Comparison of ENCODE assay signal across 1 cellular context in the genomic region with DNA sequence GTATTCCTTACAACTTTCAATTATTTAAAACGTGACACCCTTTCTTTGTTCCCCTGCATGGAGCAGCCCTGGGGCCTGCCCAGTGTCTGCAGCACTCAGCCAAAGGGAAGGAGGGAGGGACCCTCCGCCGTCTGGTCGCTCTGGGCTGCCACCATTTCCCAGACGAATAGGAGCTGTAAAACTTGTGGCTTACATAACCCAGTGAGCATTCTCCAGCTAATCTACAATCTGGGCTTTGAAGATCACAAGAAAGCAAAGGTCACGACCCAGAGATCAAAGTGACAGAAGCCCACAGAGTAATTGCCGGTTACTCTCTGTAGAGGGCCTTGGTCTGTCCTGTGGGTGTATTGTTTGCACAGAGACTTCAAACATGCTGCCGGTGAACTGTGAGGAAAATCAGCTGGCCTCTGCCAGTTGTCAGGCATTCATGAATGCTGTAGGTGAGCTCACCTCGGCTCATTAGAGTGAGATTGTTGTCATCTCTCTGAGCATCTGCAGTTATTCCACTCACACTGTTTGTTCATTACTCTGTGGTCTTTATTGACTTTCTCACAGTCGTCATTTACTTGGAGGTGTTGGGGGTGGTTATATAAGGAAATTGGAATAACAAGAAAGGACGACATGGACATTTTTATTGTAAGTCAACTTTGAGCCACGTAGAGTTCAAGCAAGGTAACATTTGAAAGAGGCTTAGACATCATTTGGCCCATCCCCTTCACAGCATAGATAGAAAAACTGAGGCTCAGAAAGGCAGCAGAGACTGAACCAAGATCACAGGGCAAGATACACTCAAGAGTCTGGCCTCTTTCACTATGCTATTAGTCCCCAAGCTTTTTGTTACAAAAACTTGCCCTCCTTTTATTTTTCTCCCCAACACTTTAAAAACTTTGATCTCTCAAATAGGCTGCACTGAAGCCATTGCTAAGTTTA.
TF ChIP-seq lines count a peak whose summit lies in the region.

No MANE protein-coding gene starts in this region.

TF ChIP-seq in HepG2, 621 proteins besides CTCF, POLR2A, EP300 and RAD21 (continued from another document and continues in another):
- TF ChIP-seq, protein P1, sequence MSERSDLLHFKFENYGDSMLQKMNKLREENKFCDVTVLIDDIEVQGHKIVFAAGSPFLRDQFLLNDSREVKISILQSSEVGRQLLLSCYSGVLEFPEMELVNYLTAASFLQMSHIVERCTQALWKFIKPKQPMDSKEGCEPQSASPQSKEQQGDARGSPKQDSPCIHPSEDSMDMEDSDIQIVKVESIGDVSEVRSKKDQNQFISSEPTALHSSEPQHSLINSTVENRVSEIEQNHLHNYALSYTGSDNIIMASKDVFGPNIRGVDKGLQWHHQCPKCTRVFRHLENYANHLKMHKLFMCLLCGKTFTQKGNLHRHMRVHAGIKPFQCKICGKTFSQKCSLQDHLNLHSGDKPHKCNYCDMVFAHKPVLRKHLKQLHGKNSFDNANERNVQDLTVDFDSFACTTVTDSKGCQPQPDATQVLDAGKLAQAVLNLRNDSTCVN (CRISPR knock-in tag; IDR thresholded peaks at IDR 0.05; ENCODE audit: borderline replicate concordance) = peak; percentile 51; the same call in 1 of the 2 replicates
- TF ChIP-seq, protein P2, sequence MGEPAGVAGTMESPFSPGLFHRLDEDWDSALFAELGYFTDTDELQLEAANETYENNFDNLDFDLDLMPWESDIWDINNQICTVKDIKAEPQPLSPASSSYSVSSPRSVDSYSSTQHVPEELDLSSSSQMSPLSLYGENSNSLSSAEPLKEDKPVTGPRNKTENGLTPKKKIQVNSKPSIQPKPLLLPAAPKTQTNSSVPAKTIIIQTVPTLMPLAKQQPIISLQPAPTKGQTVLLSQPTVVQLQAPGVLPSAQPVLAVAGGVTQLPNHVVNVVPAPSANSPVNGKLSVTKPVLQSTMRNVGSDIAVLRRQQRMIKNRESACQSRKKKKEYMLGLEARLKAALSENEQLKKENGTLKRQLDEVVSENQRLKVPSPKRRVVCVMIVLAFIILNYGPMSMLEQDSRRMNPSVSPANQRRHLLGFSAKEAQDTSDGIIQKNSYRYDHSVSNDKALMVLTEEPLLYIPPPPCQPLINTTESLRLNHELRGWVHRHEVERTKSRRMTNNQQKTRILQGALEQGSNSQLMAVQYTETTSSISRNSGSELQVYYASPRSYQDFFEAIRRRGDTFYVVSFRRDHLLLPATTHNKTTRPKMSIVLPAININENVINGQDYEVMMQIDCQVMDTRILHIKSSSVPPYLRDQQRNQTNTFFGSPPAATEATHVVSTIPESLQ (CRISPR knock-in tag; conservative IDR thresholded peaks at IDR 0.05) = no peak
- TF ChIP-seq SOX6 (IDR thresholded peaks at IDR 0.05) (no peak), SOX6 (CRISPR knock-in tag; IDR thresholded peaks at IDR 0.05) (peak; percentile 99), ZNF17 (CRISPR knock-in tag; IDR thresholded peaks at IDR 0.05) (no peak), ZBTB20 (CRISPR knock-in tag; IDR thresholded peaks at IDR 0.05; ENCODE audit: borderline replicate concordance, low read depth) (peak; percentile 89; the same call in 1 of the 2 replicates), ZSCAN12 (CRISPR knock-in tag; IDR thresholded peaks at IDR 0.05) (peak; percentile 63; the same call in 1 of the 2 replicates), ZNF546 (CRISPR knock-in tag; conservative IDR thresholded peaks at IDR 0.05) (no peak), ZFP37 (CRISPR knock-in tag; IDR thresholded peaks at IDR 0.05; ENCODE audit: borderline replicate concordance) (no peak), KDM5A (IDR thresholded peaks at IDR 0.05; ENCODE audit: borderline replicate concordance, low read length) (no peak; the same call in 1 of the 2 replicates), ZNF160 (CRISPR knock-in tag; IDR thresholded peaks at IDR 0.05) (0 out of 2 replicates have a peak, but pooled peaks have one; percentile 57), SRSF4 (IDR thresholded peaks at IDR 0.05; ENCODE audit: low read depth, low read length, poor library complexity, severe bottlenecking) (no peak), SALL1 (CRISPR knock-in tag; IDR thresholded peaks at IDR 0.05) (peak; percentile 99), FOXO1 (CRISPR knock-in tag; IDR thresholded peaks at IDR 0.05) (peak; percentile 94), U2AF2 (IDR thresholded peaks at IDR 0.05; ENCODE audit: low read depth, low read length) (no peak), DNMT3B (CRISPR knock-in tag; conservative IDR thresholded peaks at IDR 0.05) (peak; percentile 86), SMAD3 (CRISPR knock-in tag; IDR thresholded peaks at IDR 0.05) (peak; percentile 92), ZNF552 (CRISPR knock-in tag; IDR thresholded peaks at IDR 0.05; ENCODE audit: borderline replicate concordance) (no peak)
- TF ChIP-seq, protein P3, sequence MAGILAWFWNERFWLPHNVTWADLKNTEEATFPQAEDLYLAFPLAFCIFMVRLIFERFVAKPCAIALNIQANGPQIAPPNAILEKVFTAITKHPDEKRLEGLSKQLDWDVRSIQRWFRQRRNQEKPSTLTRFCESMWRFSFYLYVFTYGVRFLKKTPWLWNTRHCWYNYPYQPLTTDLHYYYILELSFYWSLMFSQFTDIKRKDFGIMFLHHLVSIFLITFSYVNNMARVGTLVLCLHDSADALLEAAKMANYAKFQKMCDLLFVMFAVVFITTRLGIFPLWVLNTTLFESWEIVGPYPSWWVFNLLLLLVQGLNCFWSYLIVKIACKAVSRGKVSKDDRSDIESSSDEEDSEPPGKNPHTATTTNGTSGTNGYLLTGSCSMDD (CRISPR knock-in tag; IDR thresholded peaks at IDR 0.05) = no peak
- TF ChIP-seq, protein P4, sequence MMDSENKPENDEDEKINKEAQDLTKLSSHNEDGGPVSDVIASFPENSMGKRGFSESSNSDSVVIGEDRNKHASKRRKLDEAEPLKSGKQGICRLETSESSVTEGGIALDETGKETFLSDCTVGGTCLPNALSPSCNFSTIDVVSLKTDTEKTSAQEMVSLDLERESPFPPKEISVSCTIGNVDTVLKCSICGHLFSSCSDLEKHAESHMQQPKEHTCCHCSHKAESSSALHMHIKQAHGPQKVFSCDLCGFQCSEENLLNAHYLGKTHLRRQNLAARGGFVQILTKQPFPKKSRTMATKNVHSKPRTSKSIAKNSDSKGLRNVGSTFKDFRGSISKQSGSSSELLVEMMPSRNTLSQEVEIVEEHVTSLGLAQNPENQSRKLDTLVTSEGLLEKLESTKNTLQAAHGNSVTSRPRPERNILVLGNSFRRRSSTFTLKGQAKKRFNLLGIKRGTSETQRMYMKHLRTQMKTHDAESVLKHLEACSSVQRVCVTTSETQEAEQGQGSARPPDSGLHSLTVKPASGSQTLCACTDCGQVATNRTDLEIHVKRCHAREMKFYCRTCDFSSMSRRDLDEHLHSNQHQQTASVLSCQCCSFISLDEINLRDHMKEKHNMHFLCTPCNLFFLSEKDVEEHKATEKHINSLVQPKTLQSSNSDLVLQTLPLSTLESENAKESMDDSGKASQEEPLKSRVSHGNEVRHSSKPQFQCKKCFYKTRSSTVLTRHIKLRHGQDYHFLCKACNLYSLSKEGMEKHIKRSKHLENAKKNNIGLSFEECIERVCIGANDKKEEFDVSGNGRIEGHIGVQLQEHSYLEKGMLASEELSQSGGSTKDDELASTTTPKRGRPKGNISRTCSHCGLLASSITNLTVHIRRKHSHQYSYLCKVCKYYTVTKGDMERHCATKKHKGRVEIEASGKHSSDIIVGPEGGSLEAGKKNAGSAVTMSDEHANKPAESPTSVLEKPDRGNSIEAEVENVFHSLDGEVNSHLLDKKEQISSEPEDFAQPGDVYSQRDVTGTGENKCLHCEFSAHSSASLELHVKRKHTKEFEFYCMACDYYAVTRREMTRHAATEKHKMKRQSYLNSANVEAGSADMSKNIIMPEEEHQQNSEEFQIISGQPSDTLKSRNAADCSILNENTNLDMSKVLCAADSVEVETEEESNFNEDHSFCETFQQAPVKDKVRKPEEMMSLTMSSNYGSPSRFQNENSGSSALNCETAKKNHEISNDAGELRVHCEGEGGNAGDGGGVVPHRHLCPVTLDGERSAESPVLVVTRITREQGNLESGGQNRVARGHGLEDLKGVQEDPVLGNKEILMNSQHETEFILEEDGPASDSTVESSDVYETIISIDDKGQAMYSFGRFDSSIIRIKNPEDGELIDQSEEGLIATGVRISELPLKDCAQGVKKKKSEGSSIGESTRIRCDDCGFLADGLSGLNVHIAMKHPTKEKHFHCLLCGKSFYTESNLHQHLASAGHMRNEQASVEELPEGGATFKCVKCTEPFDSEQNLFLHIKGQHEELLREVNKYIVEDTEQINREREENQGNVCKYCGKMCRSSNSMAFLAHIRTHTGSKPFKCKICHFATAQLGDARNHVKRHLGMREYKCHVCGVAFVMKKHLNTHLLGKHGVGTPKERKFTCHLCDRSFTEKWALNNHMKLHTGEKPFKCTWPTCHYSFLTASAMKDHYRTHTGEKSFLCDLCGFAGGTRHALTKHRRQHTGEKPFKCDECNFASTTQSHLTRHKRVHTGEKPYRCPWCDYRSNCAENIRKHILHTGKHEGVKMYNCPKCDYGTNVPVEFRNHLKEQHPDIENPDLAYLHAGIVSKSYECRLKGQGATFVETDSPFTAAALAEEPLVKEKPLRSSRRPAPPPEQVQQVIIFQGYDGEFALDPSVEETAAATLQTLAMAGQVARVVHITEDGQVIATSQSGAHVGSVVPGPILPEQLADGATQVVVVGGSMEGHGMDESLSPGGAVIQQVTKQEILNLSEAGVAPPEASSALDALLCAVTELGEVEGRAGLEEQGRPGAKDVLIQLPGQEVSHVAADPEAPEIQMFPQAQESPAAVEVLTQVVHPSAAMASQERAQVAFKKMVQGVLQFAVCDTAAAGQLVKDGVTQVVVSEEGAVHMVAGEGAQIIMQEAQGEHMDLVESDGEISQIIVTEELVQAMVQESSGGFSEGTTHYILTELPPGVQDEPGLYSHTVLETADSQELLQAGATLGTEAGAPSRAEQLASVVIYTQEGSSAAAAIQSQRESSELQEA (CRISPR knock-in tag; IDR thresholded peaks at IDR 0.05; ENCODE audit: not compliant biosample characterization) = no peak
- TF ChIP-seq, protein P5, sequence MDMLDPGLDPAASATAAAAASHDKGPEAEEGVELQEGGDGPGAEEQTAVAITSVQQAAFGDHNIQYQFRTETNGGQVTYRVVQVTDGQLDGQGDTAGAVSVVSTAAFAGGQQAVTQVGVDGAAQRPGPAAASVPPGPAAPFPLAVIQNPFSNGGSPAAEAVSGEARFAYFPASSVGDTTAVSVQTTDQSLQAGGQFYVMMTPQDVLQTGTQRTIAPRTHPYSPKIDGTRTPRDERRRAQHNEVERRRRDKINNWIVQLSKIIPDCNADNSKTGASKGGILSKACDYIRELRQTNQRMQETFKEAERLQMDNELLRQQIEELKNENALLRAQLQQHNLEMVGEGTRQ (IDR thresholded peaks at IDR 0.05; ENCODE audit: low read depth, low read length) = no peak
- TF ChIP-seq, protein P5 (CRISPR knock-in tag; IDR thresholded peaks at IDR 0.05; ENCODE audit: borderline replicate concordance) = no peak
- TF ChIP-seq, protein P6, sequence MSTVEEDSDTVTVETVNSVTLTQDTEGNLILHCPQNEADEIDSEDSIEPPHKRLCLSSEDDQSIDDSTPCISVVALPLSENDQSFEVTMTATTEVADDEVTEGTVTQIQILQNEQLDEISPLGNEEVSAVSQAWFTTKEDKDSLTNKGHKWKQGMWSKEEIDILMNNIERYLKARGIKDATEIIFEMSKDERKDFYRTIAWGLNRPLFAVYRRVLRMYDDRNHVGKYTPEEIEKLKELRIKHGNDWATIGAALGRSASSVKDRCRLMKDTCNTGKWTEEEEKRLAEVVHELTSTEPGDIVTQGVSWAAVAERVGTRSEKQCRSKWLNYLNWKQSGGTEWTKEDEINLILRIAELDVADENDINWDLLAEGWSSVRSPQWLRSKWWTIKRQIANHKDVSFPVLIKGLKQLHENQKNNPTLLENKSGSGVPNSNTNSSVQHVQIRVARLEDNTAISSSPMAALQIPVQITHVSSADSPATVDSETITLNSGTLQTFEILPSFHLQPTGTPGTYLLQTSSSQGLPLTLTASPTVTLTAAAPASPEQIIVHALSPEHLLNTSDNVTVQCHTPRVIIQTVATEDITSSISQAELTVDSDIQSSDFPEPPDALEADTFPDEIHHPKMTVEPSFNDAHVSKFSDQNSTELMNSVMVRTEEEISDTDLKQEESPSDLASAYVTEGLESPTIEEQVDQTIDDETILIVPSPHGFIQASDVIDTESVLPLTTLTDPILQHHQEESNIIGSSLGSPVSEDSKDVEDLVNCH (CRISPR knock-in tag; IDR thresholded peaks at IDR 0.05) = no peak
- TF ChIP-seq, protein P7, sequence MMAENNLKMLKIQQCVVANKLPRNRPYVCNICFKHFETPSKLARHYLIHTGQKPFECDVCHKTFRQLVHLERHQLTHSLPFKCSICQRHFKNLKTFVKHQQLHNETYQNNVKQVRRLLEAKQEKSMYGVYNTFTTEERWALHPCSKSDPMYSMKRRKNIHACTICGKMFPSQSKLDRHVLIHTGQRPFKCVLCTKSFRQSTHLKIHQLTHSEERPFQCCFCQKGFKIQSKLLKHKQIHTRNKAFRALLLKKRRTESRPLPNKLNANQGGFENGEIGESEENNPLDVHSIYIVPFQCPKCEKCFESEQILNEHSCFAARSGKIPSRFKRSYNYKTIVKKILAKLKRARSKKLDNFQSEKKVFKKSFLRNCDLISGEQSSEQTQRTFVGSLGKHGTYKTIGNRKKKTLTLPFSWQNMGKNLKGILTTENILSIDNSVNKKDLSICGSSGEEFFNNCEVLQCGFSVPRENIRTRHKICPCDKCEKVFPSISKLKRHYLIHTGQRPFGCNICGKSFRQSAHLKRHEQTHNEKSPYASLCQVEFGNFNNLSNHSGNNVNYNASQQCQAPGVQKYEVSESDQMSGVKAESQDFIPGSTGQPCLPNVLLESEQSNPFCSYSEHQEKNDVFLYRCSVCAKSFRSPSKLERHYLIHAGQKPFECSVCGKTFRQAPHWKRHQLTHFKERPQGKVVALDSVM (CRISPR knock-in tag; IDR thresholded peaks at IDR 0.05) = peak; percentile 66
- TF ChIP-seq, protein P8, sequence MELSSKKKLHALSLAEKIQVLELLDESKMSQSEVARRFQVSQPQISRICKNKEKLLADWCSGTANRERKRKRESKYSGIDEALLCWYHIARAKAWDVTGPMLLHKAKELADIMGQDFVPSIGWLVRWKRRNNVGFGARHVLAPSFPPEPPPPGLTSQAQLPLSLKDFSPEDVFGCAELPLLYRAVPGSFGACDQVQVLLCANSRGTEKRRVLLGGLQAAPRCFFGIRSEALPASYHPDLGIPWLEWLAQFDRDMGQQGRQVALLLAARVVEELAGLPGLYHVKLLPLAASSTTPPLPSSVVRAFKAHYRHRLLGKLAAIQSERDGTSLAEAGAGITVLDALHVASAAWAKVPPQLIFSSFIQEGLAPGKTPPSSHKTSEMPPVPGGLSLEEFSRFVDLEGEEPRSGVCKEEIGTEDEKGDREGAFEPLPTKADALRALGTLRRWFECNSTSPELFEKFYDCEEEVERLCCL (CRISPR knock-in tag; IDR thresholded peaks at IDR 0.05; ENCODE audit: borderline replicate concordance) = no peak
- TF ChIP-seq, protein P9, sequence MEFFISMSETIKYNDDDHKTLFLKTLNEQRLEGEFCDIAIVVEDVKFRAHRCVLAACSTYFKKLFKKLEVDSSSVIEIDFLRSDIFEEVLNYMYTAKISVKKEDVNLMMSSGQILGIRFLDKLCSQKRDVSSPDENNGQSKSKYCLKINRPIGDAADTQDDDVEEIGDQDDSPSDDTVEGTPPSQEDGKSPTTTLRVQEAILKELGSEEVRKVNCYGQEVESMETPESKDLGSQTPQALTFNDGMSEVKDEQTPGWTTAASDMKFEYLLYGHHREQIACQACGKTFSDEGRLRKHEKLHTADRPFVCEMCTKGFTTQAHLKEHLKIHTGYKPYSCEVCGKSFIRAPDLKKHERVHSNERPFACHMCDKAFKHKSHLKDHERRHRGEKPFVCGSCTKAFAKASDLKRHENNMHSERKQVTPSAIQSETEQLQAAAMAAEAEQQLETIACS (CRISPR knock-in tag; IDR thresholded peaks at IDR 0.05) = no peak
